ENCODE assay signal across 3 cellular contexts in the genomic region with DNA sequence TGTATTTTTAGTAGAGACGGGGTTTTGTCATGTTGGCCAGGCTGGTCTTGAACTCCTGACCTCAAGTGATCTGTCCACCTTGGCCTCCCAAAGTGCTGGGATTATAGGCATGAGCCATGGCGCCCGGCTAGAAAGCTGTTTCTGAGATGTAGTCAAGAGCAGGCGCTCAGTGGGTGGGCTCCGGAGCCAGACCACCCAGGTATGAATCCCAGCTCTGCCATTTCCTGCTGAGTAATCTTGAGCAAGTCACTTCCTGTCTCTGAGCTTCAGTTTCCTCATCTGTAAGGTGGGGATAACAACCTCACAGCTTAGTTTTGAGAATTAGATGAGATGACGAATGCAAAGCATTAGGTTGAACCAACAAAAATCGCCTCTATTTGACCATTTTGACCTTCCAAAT. TPM values are rescaled to one million over a fixed set of nuclear protein-coding genes. Genes with fewer than 3 reads are reported as not detected.
"Had no signal": no experiment of that assay in that cellular context is flagged by ENCODE, and none has a peak within 500 bp of the region (broad histone marks: within the 10 kb centered on the region; RNA-seq: fewer than 3 reads in every experiment).

No MANE protein-coding gene starts in this region.

RNA-seq across cellular contexts. Expression of a gene that starts 56.5 kb away (rescaled TPM):
- total RNA-seq: activated CD4-positive, alpha-beta memory T cell treated with anti-CD3 and anti-CD28 coated beads for 36 hours; naive thymus-derived CD8-positive, alpha-beta T cell; pulmonary artery endothelial cell had no signal
